ENCODE assay signal across 8 cellular contexts in genomic region chr12:51926718-51927117, GRCh38. TPM values are rescaled to one million over a fixed set of nuclear protein-coding genes. Genes with fewer than 3 reads are reported as not detected.
DNase-seq lines count a peak whose midpoint lies in the region; ATAC-seq and TF ChIP-seq lines count a peak whose summit lies in the region.

No MANE protein-coding gene starts in this region.

- no peak overlapping the region for H3K9ac ChIP-seq in skeletal muscle tissue (ENCODE audit: low read depth in 1 of 3, low read length in 3 of 3)

- no peaks in the 10 kb centered on the region for H3K27me3 ChIP-seq in esophagus squamous epithelium
- H3K27me3 ChIP-seq in skeletal muscle tissue (ENCODE audit: control insufficient read depth in 3 of 3, insufficient read depth in 3 of 3, low read length in 3 of 3) = no peaks in the 10 kb centered on the region
- H3K27me3 ChIP-seq in testis = no peaks in the 10 kb centered on the region

- no peak for TF ChIP-seq POLR2A in esophagus squamous epithelium (IDR thresholded peaks at IDR 0.05)
- TF ChIP-seq POLR2A in testis (IDR thresholded peaks at IDR 0.05) = no peak

- TF ChIP-seq CTCF in esophagus squamous epithelium (IDR thresholded peaks at IDR 0.05) (peak; percentile 10 to 92 (median 78)), testis (IDR thresholded peaks at IDR 0.05) (no peak)

- H3K4me1 ChIP-seq in esophagus squamous epithelium (peaks cover 10 to 29% (median 18%) of the 10 kb centered on the region in 3 donors), skeletal muscle tissue (ENCODE audit: control insufficient read depth in 3 of 3, insufficient read depth in 3 of 3, low read length in 3 of 3) (peaks cover 41 to 46% (median 43%) of the 10 kb centered on the region in 3 donors), testis (peaks cover 10% of the 10 kb centered on the region)

- H3K9me3 ChIP-seq in esophagus squamous epithelium = no peaks in the 10 kb centered on the region
- no peaks in the 10 kb centered on the region for H3K9me3 ChIP-seq in skeletal muscle tissue (ENCODE audit: control insufficient read depth in 3 of 3, low read length in 3 of 3)
- no peaks in the 10 kb centered on the region for H3K9me3 ChIP-seq in testis

- no peak for ATAC-seq in GM21423 (IDR thresholded peaks at IDR 0.05; ENCODE audit: unreplicated experiment)

- peak; percentile 33 for DNase-seq in CD1c-positive myeloid dendritic cell (ENCODE audit: extremely low spot score)
- DNase-seq in HuH-7 (ENCODE audit: low spot score) = peak; percentile 67
- peak; percentile 31 to 35 for DNase-seq in activated CD4-positive, alpha-beta T cell treated with anti-CD3 and anti-CD28 coated beads, Interleukin-2, amount 50 U/mL, for 24 hours (ENCODE audit: low read depth in 1 of 2, low spot score in 1 of 2)
- DNase-seq in esophagus squamous epithelium (lab: John Stamatoyannopoulos, UW) = no peak
- DNase-seq in retina = no peak
- DNase-seq in testis = no peak

- H3K4me3 ChIP-seq in esophagus squamous epithelium (no peak overlapping the region), skeletal muscle tissue (ENCODE audit: low read length in 3 of 3) (no peak overlapping the region), testis (no peak overlapping the region)

- no peaks in the 10 kb centered on the region for H3K36me3 ChIP-seq in esophagus squamous epithelium
- H3K36me3 ChIP-seq in skeletal muscle tissue (ENCODE audit: control insufficient read depth in 3 of 3, insufficient read depth in 3 of 3, low read length in 3 of 3) = no peaks in the 10 kb centered on the region
- H3K36me3 ChIP-seq in testis (ENCODE audit: low read depth, missing control alignments) = no peaks in the 10 kb centered on the region

- 48 to 74% methylated on average over 2 of the region's 2 CpGs for WGBS in esophagus squamous epithelium, 2 donors
- 92 to 98% methylated on average over 2 of the region's 2 CpGs for WGBS in testis, 2 donors

- intact Hi-C loops in esophagus squamous epithelium (cut with DNase I) = no loop called here
- intact Hi-C loops in testis (cut with DNase I; ENCODE audit: low total_unique reads) = no loop called here

- H3K27ac ChIP-seq in esophagus squamous epithelium (peak overlapping the region in 2 of 4 donors; percentile 56 to 64), skeletal muscle tissue (ENCODE audit: low read depth, low read length) (peak overlapping the region; percentile 62), testis (no peak overlapping the region)

RNA-seq across cellular contexts. Expression of gene ACVRL1, which starts 19.4 kb away (rescaled TPM):
- 10 to 100 TPM in 3 of 4 donors, 1 to 10 TPM in 1; 2.0 to 71.3 (median 14.5) TPM for total RNA-seq in esophagus squamous epithelium
- total RNA-seq in skeletal muscle tissue = 56.9 TPM
- total RNA-seq in testis = 1 to 10 TPM; 9.1 to 9.5 TPM
- 9.9 TPM for polyA plus RNA-seq in testis (ENCODE audit: insufficient read depth, low read depth, low replicate concordance)

RNA-seq across cellular contexts. Expression of gene ACVR1B, which starts 24.8 kb away (rescaled TPM):
- total RNA-seq in esophagus squamous epithelium = 10 to 100 TPM; 11.4 to 31.7 (median 16.8) TPM
- 8.4 TPM for total RNA-seq in skeletal muscle tissue
- total RNA-seq in testis = 10 to 100 TPM; 36.8 to 44.6 TPM
- polyA plus RNA-seq in testis (ENCODE audit: insufficient read depth, low read depth, low replicate concordance) = 37.3 TPM

RNA-seq across cellular contexts. Expression of gene ANKRD33, which starts 38.8 kb away (rescaled TPM):
- under 1 TPM in 1 of 4 donors, not detected in 3; 0.70 TPM for total RNA-seq in esophagus squamous epithelium
- total RNA-seq in skeletal muscle tissue = not detected
- under 1 TPM in 1 of 2 donors, not detected in 1; 0.68 TPM for total RNA-seq in testis
- 0.25 TPM for polyA plus RNA-seq in testis (ENCODE audit: insufficient read depth, low read depth, low replicate concordance)

Comparison
In these comparisons a context has a peak if more than half of its experiments do, and no peak if none do; other contexts are left out.
1. DNase-seq: peak in CD1c-positive myeloid dendritic cell (single experiment), HuH-7 (single experiment) and activated CD4-positive, alpha-beta T cell treated with anti-CD3 and anti-CD28 coated beads, Interleukin-2, amount 50 U/mL, for 24 hours (2 of 2); none in esophagus squamous epithelium (single experiment), retina (single experiment) and testis (single experiment).
2. CTCF ChIP-seq: peak in esophagus squamous epithelium (6 of 6); none in testis (0 of 3).